ENCODE assay signal across 1 cellular context in the genomic region with DNA sequence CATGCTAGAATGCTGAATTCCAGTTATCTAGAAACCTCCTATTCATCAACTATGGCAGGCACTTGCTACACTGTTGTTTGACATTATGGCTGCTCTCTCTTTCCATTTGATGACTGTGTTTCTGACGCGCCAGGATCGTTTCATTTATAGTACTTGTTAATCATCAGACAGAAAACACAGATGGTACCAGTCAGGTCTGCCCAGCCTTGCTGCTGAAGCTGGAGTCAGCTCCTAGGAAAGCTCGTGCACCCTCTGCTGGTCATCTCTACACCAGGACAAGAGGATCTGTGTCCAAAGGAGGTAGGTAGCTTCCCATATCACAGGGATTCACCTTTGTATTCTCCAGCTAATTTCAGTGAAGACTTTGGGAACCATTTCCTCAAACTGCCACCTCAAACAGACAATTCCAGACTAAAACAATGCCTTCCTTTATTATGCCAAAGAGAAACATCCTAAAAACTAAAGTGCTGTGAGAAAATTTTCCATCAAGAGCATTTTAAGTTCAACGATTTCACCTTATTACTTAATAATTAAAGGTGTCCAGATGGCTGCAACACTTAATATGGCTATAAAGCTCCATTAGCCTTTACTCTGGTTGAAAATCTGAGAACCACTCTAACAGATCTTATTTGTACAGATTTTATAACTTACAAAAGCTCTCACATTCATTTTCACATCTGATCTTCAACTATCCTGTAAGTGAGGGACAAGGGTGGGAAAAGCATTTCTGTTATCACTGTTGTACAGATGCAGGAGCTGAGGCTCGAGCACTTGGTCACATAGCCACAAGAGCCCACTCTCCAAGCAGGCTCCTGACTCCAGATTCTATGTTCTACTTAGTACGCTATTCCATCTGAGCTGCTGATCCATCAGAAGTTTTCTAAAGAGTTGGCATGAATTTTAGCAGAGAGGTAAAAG.
A peak's percentile ranks its signal among the peaks of the same experiment; 100 is the strongest.
TF ChIP-seq lines count a peak whose summit lies in the region.

No MANE protein-coding gene starts in this region.

TF ChIP-seq in neural cell, 6 proteins besides CTCF, POLR2A, EP300 and RAD21:
- no peak for TF ChIP-seq MXI1 (conservative IDR thresholded peaks at IDR 0.05; ENCODE audit: poor library complexity, severe bottlenecking)
- no peak for TF ChIP-seq EZH2 (IDR thresholded peaks at IDR 0.05; ENCODE audit: borderline replicate concordance, insufficient read depth, low read length, poor library complexity, severe bottlenecking)
- peak; percentile 62 for TF ChIP-seq POLR2AphosphoS5 (IDR thresholded peaks at IDR 0.05)
- TF ChIP-seq SMC3 (conservative IDR thresholded peaks at IDR 0.05; ENCODE audit: poor library complexity), result peak; percentile 98
- peak; percentile 42 for TF ChIP-seq REST (IDR thresholded peaks at IDR 0.05; ENCODE audit: borderline replicate concordance)
- no peak for TF ChIP-seq TAF1 (IDR thresholded peaks at IDR 0.05; ENCODE audit: low read depth)
